Comparison of ENCODE assay signal across 8 cellular contexts in the genomic region with DNA sequence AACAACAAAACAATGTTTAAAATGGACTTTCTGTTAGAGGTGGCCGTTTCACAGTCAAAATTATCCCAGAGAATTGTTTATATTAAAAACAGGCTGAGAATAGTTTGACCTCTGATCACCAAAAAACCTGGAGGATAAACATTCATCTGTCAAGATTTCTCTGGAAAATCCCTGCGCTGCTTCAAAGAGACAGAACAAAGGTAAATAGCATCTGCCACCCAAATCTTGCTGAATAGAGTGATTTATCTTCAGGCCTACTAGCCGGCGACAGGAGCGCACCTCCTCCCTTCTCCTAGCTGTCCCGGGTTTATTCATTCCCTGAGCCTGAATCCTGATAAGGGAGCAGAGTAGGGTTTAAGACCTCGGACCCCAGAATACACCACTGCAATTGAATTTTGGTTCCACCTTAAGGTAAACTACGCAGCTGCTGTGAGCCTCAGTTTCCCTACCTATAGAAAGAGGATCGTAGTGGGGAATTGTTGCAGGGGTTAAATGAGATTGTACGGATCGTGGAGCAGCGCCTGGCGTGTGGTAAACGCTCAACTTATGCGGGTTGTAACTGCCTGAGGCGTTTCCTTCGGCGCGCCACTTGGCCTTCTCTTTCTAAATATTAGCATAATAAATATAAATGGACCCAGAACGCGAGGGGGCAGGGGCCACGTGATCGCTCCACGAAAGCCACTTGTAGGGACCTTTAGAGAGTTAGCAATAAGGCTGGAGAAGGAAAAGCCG. TPM values are rescaled to one million over a fixed set of nuclear protein-coding genes. Genes with fewer than 3 reads are reported as not detected.
DNase-seq lines count a peak whose midpoint lies in the region; ATAC-seq and TF ChIP-seq lines count a peak whose summit lies in the region.

No MANE protein-coding gene starts in this region.

- intact Hi-C loops in activated naive CD4-positive, alpha-beta T cell treated with anti-CD3 and anti-CD28 coated beads for 36 hours (cut with micrococcal nuclease): loop anchor here (1.0 to 10.0 kb wide), 4 partner anchors 91 to 1230 kb away; a partner anchor contains a TSS
- intact Hi-C loops in gastrocnemius medialis (cut with DNase I; ENCODE audit: low total_unique reads): loop anchor here (1.0 to 10.0 kb wide), 5 partner anchors 23 to 321 kb away; a partner anchor contains a TSS

- DNase-seq in activated naive CD4-positive, alpha-beta T cell treated with anti-CD3 and anti-CD28 coated beads for 36 hours: no peak
- no peak for DNase-seq in activated naive CD4-positive, alpha-beta T cell treated with Interleukin-2 at 50 U/mL for 16 hours
- DNase-seq in NCI-H748 treated with DMSO at 0.1 percent for 48 hours (lab: John Stamatoyannopoulos, UW): peak; percentile 68
- peak; percentile 11 for DNase-seq in astrocyte of the cerebellum (ENCODE audit: low read depth)
- DNase-seq in gastrocnemius medialis: peak; percentile 32 to 52

- H3K27ac ChIP-seq in gastrocnemius medialis: peak overlapping the region; percentile 94 to 98 (median 96)

- ATAC-seq in HG03135 (IDR thresholded peaks at IDR 0.05; ENCODE audit: unreplicated experiment) (peak; percentile 31), gastrocnemius medialis (peak; percentile 10 to 12), GM19452 (IDR thresholded peaks at IDR 0.05; ENCODE audit: unreplicated experiment) (no peak)

- TF ChIP-seq CTCF in astrocyte of the cerebellum (IDR thresholded peaks at IDR 0.05; ENCODE audit: low read depth, low read length, missing control alignments) (no peak), gastrocnemius medialis (IDR thresholded peaks at IDR 0.05 in 4 of 5, conservative IDR thresholded peaks at IDR 0.05 in 1 of 5) (no peak)

- H3K36me3 ChIP-seq in iPS-15b (ENCODE audit: control insufficient read depth, insufficient read depth, low read length): no peaks in the 10 kb centered on the region
- no peaks in the 10 kb centered on the region for H3K36me3 ChIP-seq in gastrocnemius medialis

- peaks cover 2% of the 10 kb centered on the region for H3K4me1 ChIP-seq in iPS-15b (ENCODE audit: control insufficient read depth, insufficient read depth, low read length)
- peaks cover 29 to 33% of the 10 kb centered on the region in 2 donors for H3K4me1 ChIP-seq in gastrocnemius medialis

- in situ Hi-C loops in astrocyte of the cerebellum (cut with HindIII; ENCODE audit: low sequenced_read_pairs): no loop called here
- in situ Hi-C loops in gastrocnemius medialis (cut with MboI; ENCODE audit: low sequenced_read_pairs in 4 of 4): loop anchor here in 1 of 4 donors (10.0 kb wide), 1 partner anchor 88 kb away; a partner anchor contains a TSS

- peak overlapping the region; percentile 77 for H3K4me3 Mint-ChIP-seq in activated naive CD4-positive, alpha-beta T cell treated with anti-CD3 and anti-CD28 coated beads for 36 hours

- CTCF ChIA-PET in activated naive CD4-positive, alpha-beta T cell treated with anti-CD3 and anti-CD28 coated beads for 36 hours (lab: Charles Lee): interaction anchor here (1.1 kb wide), 1 partner anchor 174 kb away, joined by 3 read pairs; no protein-coding TSS in a partner anchor

- H3K27me3 ChIP-seq in iPS-15b (ENCODE audit: control insufficient read depth, insufficient read depth, low read length) (no peaks in the 10 kb centered on the region), gastrocnemius medialis (no peaks in the 10 kb centered on the region)

- peaks cover 21% of the 10 kb centered on the region for H3K4me1 Mint-ChIP-seq in activated naive CD4-positive, alpha-beta T cell treated with anti-CD3 and anti-CD28 coated beads for 36 hours (ENCODE audit: low read depth)

- H3K36me3 Mint-ChIP-seq in activated naive CD4-positive, alpha-beta T cell treated with anti-CD3 and anti-CD28 coated beads for 36 hours (ENCODE audit: low read depth): no peaks in the 10 kb centered on the region

- H3K9me3 ChIP-seq in iPS-15b (ENCODE audit: control insufficient read depth, insufficient read depth, low read length) (no peaks in the 10 kb centered on the region), gastrocnemius medialis (no peaks in the 10 kb centered on the region)

- no peak for TF ChIP-seq POLR2A in gastrocnemius medialis (IDR thresholded peaks at IDR 0.05)

- H3K9ac ChIP-seq in iPS-15b (ENCODE audit: low read depth, low read length): peak overlapping the region; percentile 61

- H3K4me3 ChIP-seq in astrocyte of the cerebellum (ENCODE audit: low read depth, low read length): peak overlapping the region; percentile 68
- H3K4me3 ChIP-seq in iPS-15b (ENCODE audit: low read depth, low read length): peak overlapping the region; percentile 67
- peak overlapping the region; percentile 74 to 88 (median 83) for H3K4me3 ChIP-seq in gastrocnemius medialis

- H3K27me3 Mint-ChIP-seq in activated naive CD4-positive, alpha-beta T cell treated with anti-CD3 and anti-CD28 coated beads for 36 hours (ENCODE audit: low read depth): no peaks in the 10 kb centered on the region

- H3K9me3 Mint-ChIP-seq in activated naive CD4-positive, alpha-beta T cell treated with anti-CD3 and anti-CD28 coated beads for 36 hours: no peaks in the 10 kb centered on the region

- H3K27ac Mint-ChIP-seq in activated naive CD4-positive, alpha-beta T cell treated with anti-CD3 and anti-CD28 coated beads for 36 hours: peak overlapping the region; percentile 61

RNA-seq across cellular contexts. Expression of a gene that starts 0.5 kb away (rescaled TPM):
- total RNA-seq in activated naive CD4-positive, alpha-beta T cell treated with anti-CD3 and anti-CD28 coated beads for 36 hours: 1 to 10 TPM; 4.1 to 5.2 TPM
- 10 to 100 TPM in 3 of 4 donors, 1 to 10 TPM in 1; 5.5 to 14.5 (median 11.9) TPM for total RNA-seq in gastrocnemius medialis

Comparison
In these comparisons a context has a peak if more than half of its experiments do, and no peak if none do; other contexts are left out.
1. DNase-seq: peak in NCI-H748 treated with DMSO at 0.1 percent for 48 hours (single experiment), astrocyte of the cerebellum (single experiment) and gastrocnemius medialis (2 of 2); none in activated naive CD4-positive, alpha-beta T cell treated with anti-CD3 and anti-CD28 coated beads for 36 hours (single experiment) and activated naive CD4-positive, alpha-beta T cell treated with Interleukin-2 at 50 U/mL for 16 hours (single experiment).
2. Peak in every context shown above with its lines, with median percentiles within 50 percentile points of each other: H3K4me3 ChIP-seq.